Comparison of ENCODE assay signal across 9 cellular contexts in genomic region chr20:44522841-44523240, GRCh38. TPM values are rescaled to one million over a fixed set of nuclear protein-coding genes. Genes with fewer than 3 reads are reported as not detected.
DNase-seq lines count a peak whose midpoint lies in the region; ATAC-seq, FAIRE-seq and TF ChIP-seq lines count a peak whose summit lies in the region.
"Had no signal": no experiment of that assay in that cellular context is flagged by ENCODE, and none has a peak within 500 bp of the region (broad histone marks: within the 10 kb centered on the region; RNA-seq: fewer than 3 reads in every experiment).

No MANE protein-coding gene starts in this region.

- H2AFZ ChIP-seq in HepG2 (ENCODE audit: low read length): peak overlapping the region; percentile 65

- peak overlapping the region; percentile 98 for H3K27ac ChIP-seq in VCaP
- no peak overlapping the region for H3K27ac ChIP-seq in HepG2 (ENCODE audit: extremely low read length, insufficient read depth, low read length)

- no peaks in the 10 kb centered on the region for H3K27me3 Mint-ChIP-seq in activated T-cell treated with anti-CD3 and anti-CD28 coated beads, Interleukin-2, amount 50 U/mL, for 24 hours
- H3K27me3 Mint-ChIP-seq in stimulated activated naive CD8-positive, alpha-beta T cell treated with anti-CD3 and anti-CD28 coated beads, Interleukin-15, amount 100 ng/mL, for 72 hours: no peaks in the 10 kb centered on the region
- H3K27me3 Mint-ChIP-seq: dendritic cell treated with granulocyte-macrophage colony-stimulating factor and Interleukin-4, amounts not matched to agents 40 ng/mL and 50 ng/mL, for 4 days had no signal

- no peaks in the 10 kb centered on the region for H3K9me3 Mint-ChIP-seq in activated T-cell treated with anti-CD3 and anti-CD28 coated beads, Interleukin-2, amount 50 U/mL, for 24 hours
- H3K9me3 Mint-ChIP-seq in stimulated activated naive CD8-positive, alpha-beta T cell treated with anti-CD3 and anti-CD28 coated beads, Interleukin-15, amount 100 ng/mL, for 72 hours: no peaks in the 10 kb centered on the region
- H3K9me3 Mint-ChIP-seq: dendritic cell treated with granulocyte-macrophage colony-stimulating factor and Interleukin-4, amounts not matched to agents 40 ng/mL and 50 ng/mL, for 4 days had no signal

- H3K4me3 ChIP-seq in HepG2 (replicated peaks in 1 of 3; ENCODE audit: insufficient read depth in 1 of 3, low read depth in 2 of 3, low read length in 3 of 3): peak overlapping the region in 2 of 3 experiments; percentile 89 to 96; a peak in 3 of 6 replicates

- POLR2A ChIA-PET in HepG2 (lab: Yijun Ruan, JAX): interaction anchor here (1.4 to 2.4 kb wide), 6 partner anchors 9 to 130 kb away, joined by 3 to 24 read pairs (median 12); partner anchors contain the start of gene TTPAL

- no peak overlapping the region for H3K9ac ChIP-seq in HepG2 (ENCODE audit: insufficient read depth, low read depth, low read length)

- CTCF ChIA-PET in HepG2 (lab: Yijun Ruan, JAX; ENCODE audit: low intra/inter-chr PET ratio, low total read pairs): no interaction called here

- intact Hi-C loops in HepG2 (cut with micrococcal nuclease; ENCODE audit: unreplicated experiment): loop anchor here (2.0 to 5.0 kb wide), 2 partner anchors 48 to 89 kb away; partner anchors contain the start of gene TTPAL

- peaks cover 0 to 7% of the 10 kb centered on the region in 2 experiments; a peak in 1 of 5 replicates for H3K27me3 ChIP-seq in HepG2 (ENCODE audit: control insufficient read depth in 1 of 2, insufficient read depth in 2 of 2, low read length in 2 of 2)

- no peaks in the 10 kb centered on the region; a peak in 1 of 5 replicates for H3K36me3 ChIP-seq in HepG2 (replicated peaks in 1 of 2; ENCODE audit: control insufficient read depth in 1 of 2, insufficient read depth in 2 of 2, low read length in 2 of 2)

- peaks cover 38% of the 10 kb centered on the region for H3K79me2 ChIP-seq in HepG2 (ENCODE audit: insufficient read depth, low read length)

- DNase-seq in activated T-cell treated with anti-CD3 and anti-CD28 coated beads, Interleukin-2, amount 50 U/mL, for 24 hours: no peak
- DNase-seq in activated T-cell treated with anti-CD3 and anti-CD28 coated beads for 4 hours: no peak
- no peak for DNase-seq in HepG2 (ENCODE audit: low spot score)
- no peak for DNase-seq in stimulated activated naive CD8-positive, alpha-beta T cell treated with anti-CD3 and anti-CD28 coated beads, Interleukin-15, amount 100 ng/mL, for 72 hours
- no peak for DNase-seq in frontal cortex (ENCODE audit: low spot score in 2 of 2)
- DNase-seq in central memory CD4-positive, alpha-beta T cell: no peak
- DNase-seq in NCI-H187 (lab: John Stamatoyannopoulos, UW): no peak

- peaks cover 82% of the 10 kb centered on the region for H3K4me1 ChIP-seq in HepG2 (ENCODE audit: insufficient read depth, low read length)

- peak overlapping the region; percentile 93 for H3K27ac Mint-ChIP-seq in activated T-cell treated with anti-CD3 and anti-CD28 coated beads, Interleukin-2, amount 50 U/mL, for 24 hours
- H3K27ac Mint-ChIP-seq in stimulated activated naive CD8-positive, alpha-beta T cell treated with anti-CD3 and anti-CD28 coated beads, Interleukin-15, amount 100 ng/mL, for 72 hours: no peak overlapping the region

- H3K4me1 Mint-ChIP-seq in activated T-cell treated with anti-CD3 and anti-CD28 coated beads, Interleukin-2, amount 50 U/mL, for 24 hours (ENCODE audit: low read depth): peaks cover 47% of the 10 kb centered on the region
- H3K4me1 Mint-ChIP-seq in stimulated activated naive CD8-positive, alpha-beta T cell treated with anti-CD3 and anti-CD28 coated beads, Interleukin-15, amount 100 ng/mL, for 72 hours: peaks cover 46% of the 10 kb centered on the region

- H3K36me3 Mint-ChIP-seq in activated T-cell treated with anti-CD3 and anti-CD28 coated beads, Interleukin-2, amount 50 U/mL, for 24 hours (ENCODE audit: low read depth): peaks cover 16% of the 10 kb centered on the region

- no peak for ATAC-seq in HepG2
- no peak for ATAC-seq in stimulated activated naive CD8-positive, alpha-beta T cell treated with anti-CD3 and anti-CD28 coated beads, Interleukin-15, amount 100 ng/mL, for 72 hours

- BruUV-seq in HepG2 (replicated peaks; lab: Mats Ljungman, UMichigan): no TSS peak

- FAIRE-seq in HepG2 (lab: Jason Lieb, UNC): no peak
- no peak for FAIRE-seq in frontal cortex (lab: Jason Lieb, UNC)

- 55% methylated on average over 1 of the region's 1 CpG for WGBS in HepG2 (ENCODE audit: low lambda C conversion rate)

- TF ChIP-seq EP300 in HepG2 (IDR thresholded peaks at IDR 0.05; ENCODE audit: low read depth in 2 of 2, low read length in 2 of 2) (no peak), HepG2 (CRISPR knock-in tag; IDR thresholded peaks at IDR 0.05; ENCODE audit: borderline replicate concordance) (no peak)

- TF ChIP-seq CTCF in VCaP (conservative IDR thresholded peaks at IDR 0.05): no peak
- TF ChIP-seq CTCF in HepG2 (CRISPR knock-in tag; IDR thresholded peaks at IDR 0.05): no peak

- H3K4me2 ChIP-seq in HepG2 (ENCODE audit: low read depth, low read length): peak overlapping the region; percentile 94

- H3K4me3 Mint-ChIP-seq in activated T-cell treated with anti-CD3 and anti-CD28 coated beads, Interleukin-2, amount 50 U/mL, for 24 hours: peak overlapping the region; percentile 88
- peak overlapping the region; percentile 4 to 87 for H3K4me3 Mint-ChIP-seq in stimulated activated naive CD8-positive, alpha-beta T cell treated with anti-CD3 and anti-CD28 coated beads, Interleukin-15, amount 100 ng/mL, for 72 hours

- in situ Hi-C loops in HepG2 (cut with HindIII; ENCODE audit: extremely low pct_ligation_motif_present, low pct_unique_long_range_greater_than_20kb): no loop called here

- peaks cover 33% of the 10 kb centered on the region for H4K20me1 ChIP-seq in HepG2 (ENCODE audit: insufficient read depth, low read length)

- no peaks in the 10 kb centered on the region for H3K9me3 ChIP-seq in HepG2 (ENCODE audit: low read length)

- TF ChIP-seq POLR2A in HepG2 (IDR thresholded peaks at IDR 0.05; ENCODE audit: insufficient read depth in 1 of 2, low read depth in 2 of 2, low read length in 2 of 2): no peak

- no peak for TF ChIP-seq RAD21 in HepG2 (CRISPR knock-in tag; IDR thresholded peaks at IDR 0.05)

RNA-seq across cellular contexts. Expression of gene SERINC3, which starts 1.0 kb away (rescaled TPM):
- total RNA-seq in HepG2 (2016; rRNA removed; fragmentation: Illumina TruSeq; extraction: Trizol) (53.5 and 82.0 TPM in 2 replicates), frontal cortex (89.7 TPM)
- total RNA-seq in HepG2 (2016; cell fraction: cytosol; rRNA removed; fragmentation: Illumina TruSeq; extraction: Trizol; ENCODE audit: low read depth): 18.2 and 23.6 TPM in 2 replicates
- total RNA-seq in HepG2 (2016; cell fraction: insoluble cytoplasmic fraction; rRNA removed; fragmentation: Illumina TruSeq; extraction: Trizol): 60.4 and 86.2 TPM in 2 replicates
- 40.1 and 41.9 TPM in 2 replicates for total RNA-seq in HepG2 (2016; cell fraction: membrane; rRNA removed; fragmentation: Illumina TruSeq; extraction: Trizol)
- 61.2 and 69.4 TPM in 2 replicates for total RNA-seq in HepG2 (2016; cell fraction: nucleus; rRNA removed; fragmentation: Illumina TruSeq; extraction: Trizol)
- polyA plus RNA-seq in HepG2 (2011; rRNA removed): 208 and 226 TPM in 2 replicates
- polyA plus RNA-seq in HepG2 (2011; cell fraction: cytosol; rRNA removed): 233 and 277 TPM in 2 replicates
- 99.3 and 112 TPM in 2 replicates for polyA plus RNA-seq in HepG2 (2011; cell fraction: nucleus; rRNA removed)
- polyA plus RNA-seq in HepG2 (2012): 113 and 127 TPM in 2 replicates
- 14.1 and 17.6 TPM in 2 replicates for polyA plus RNA-seq in HepG2 (2016; cell fraction: cytosol; fragmentation: Illumina TruSeq; extraction: Trizol; ENCODE audit: low read depth)
- polyA plus RNA-seq in HepG2 (2016; cell fraction: insoluble cytoplasmic fraction; fragmentation: Illumina TruSeq; extraction: Trizol; ENCODE audit: low read depth): 45.2 and 48.0 TPM in 2 replicates
- polyA plus RNA-seq in HepG2 (2016; cell fraction: membrane; fragmentation: Illumina TruSeq; extraction: Trizol; ENCODE audit: low read depth): 24.9 and 28.0 TPM in 2 replicates
- 80.9 and 84.6 TPM in 2 replicates for polyA plus RNA-seq in HepG2 (2016; cell fraction: nucleus; fragmentation: Illumina TruSeq; extraction: Trizol; ENCODE audit: insufficient read depth, low read depth)
- 441 and 695 TPM in 2 replicates for polyA minus RNA-seq in HepG2 (2011; rRNA and poly(A)+ RNA removed; ENCODE audit: low replicate concordance)
- 196 and 254 TPM in 2 replicates for polyA minus RNA-seq in HepG2 (2011; cell fraction: cytosol; rRNA and poly(A)+ RNA removed)
- 98.0 and 139 TPM in 2 replicates for polyA minus RNA-seq in HepG2 (2011; cell fraction: nucleus; rRNA and poly(A)+ RNA removed)

RNA-seq across cellular contexts. Expression of gene TTPAL, which starts 47.2 kb away (rescaled TPM):
- total RNA-seq in HepG2 (2016; rRNA removed; fragmentation: Illumina TruSeq; extraction: Trizol) (18.8 and 25.0 TPM in 2 replicates), frontal cortex (7.3 TPM)
- 5.5 and 6.4 TPM in 2 replicates for total RNA-seq in HepG2 (2016; cell fraction: cytosol; rRNA removed; fragmentation: Illumina TruSeq; extraction: Trizol; ENCODE audit: low read depth)
- total RNA-seq in HepG2 (2016; cell fraction: insoluble cytoplasmic fraction; rRNA removed; fragmentation: Illumina TruSeq; extraction: Trizol): 18.9 and 20.5 TPM in 2 replicates
- total RNA-seq in HepG2 (2016; cell fraction: membrane; rRNA removed; fragmentation: Illumina TruSeq; extraction: Trizol): 9.4 and 11.1 TPM in 2 replicates
- 12.8 and 13.9 TPM in 2 replicates for total RNA-seq in HepG2 (2016; cell fraction: nucleus; rRNA removed; fragmentation: Illumina TruSeq; extraction: Trizol)
- polyA plus RNA-seq in HepG2 (2011; rRNA removed): 4.3 and 6.5 TPM in 2 replicates
- polyA plus RNA-seq in HepG2 (2011; cell fraction: cytosol; rRNA removed): 2.9 and 4.0 TPM in 2 replicates
- polyA plus RNA-seq in HepG2 (2011; cell fraction: nucleus; rRNA removed): 7.3 and 9.9 TPM in 2 replicates
- polyA plus RNA-seq in HepG2 (2012): 6.4 and 9.2 TPM in 2 replicates
- 0.79 and 1.3 TPM in 2 replicates for polyA plus RNA-seq in HepG2 (2016; cell fraction: cytosol; fragmentation: Illumina TruSeq; extraction: Trizol; ENCODE audit: low read depth)
- polyA plus RNA-seq in HepG2 (2016; cell fraction: insoluble cytoplasmic fraction; fragmentation: Illumina TruSeq; extraction: Trizol; ENCODE audit: low read depth): 16.0 and 18.5 TPM in 2 replicates
- polyA plus RNA-seq in HepG2 (2016; cell fraction: membrane; fragmentation: Illumina TruSeq; extraction: Trizol; ENCODE audit: low read depth): 3.7 and 4.2 TPM in 2 replicates
- 19.0 and 22.5 TPM in 2 replicates for polyA plus RNA-seq in HepG2 (2016; cell fraction: nucleus; fragmentation: Illumina TruSeq; extraction: Trizol; ENCODE audit: insufficient read depth, low read depth)
- 13.1 and 21.0 TPM in 2 replicates for polyA minus RNA-seq in HepG2 (2011; rRNA and poly(A)+ RNA removed; ENCODE audit: low replicate concordance)
- 5.7 and 6.9 TPM in 2 replicates for polyA minus RNA-seq in HepG2 (2011; cell fraction: cytosol; rRNA and poly(A)+ RNA removed)
- 6.1 and 6.7 TPM in 2 replicates for polyA minus RNA-seq in HepG2 (2011; cell fraction: nucleus; rRNA and poly(A)+ RNA removed)

RNA-seq across cellular contexts. Expression of gene PKIG, which starts 59.5 kb away (rescaled TPM):
- 44.5 and 47.6 TPM in 2 replicates for total RNA-seq in HepG2 (2016; rRNA removed; fragmentation: Illumina TruSeq; extraction: Trizol)
- total RNA-seq in HepG2 (2016; cell fraction: cytosol; rRNA removed; fragmentation: Illumina TruSeq; extraction: Trizol; ENCODE audit: low read depth): 153 and 165 TPM in 2 replicates
- total RNA-seq in HepG2 (2016; cell fraction: insoluble cytoplasmic fraction; rRNA removed; fragmentation: Illumina TruSeq; extraction: Trizol): 46.5 and 47.5 TPM in 2 replicates
- total RNA-seq in HepG2 (2016; cell fraction: membrane; rRNA removed; fragmentation: Illumina TruSeq; extraction: Trizol): 152 and 172 TPM in 2 replicates
- total RNA-seq in HepG2 (2016; cell fraction: nucleus; rRNA removed; fragmentation: Illumina TruSeq; extraction: Trizol): 15.9 and 17.5 TPM in 2 replicates
- 30.8 and 31.0 TPM in 2 replicates for polyA plus RNA-seq in HepG2 (2011; rRNA removed)
- 38.5 and 44.2 TPM in 2 replicates for polyA plus RNA-seq in HepG2 (2011; cell fraction: cytosol; rRNA removed)
- polyA plus RNA-seq in HepG2 (2011; cell fraction: nucleus; rRNA removed): 16.9 and 18.1 TPM in 2 replicates
- polyA plus RNA-seq in HepG2 (2012): 31.8 and 34.8 TPM in 2 replicates
- 204 and 234 TPM in 2 replicates for polyA plus RNA-seq in HepG2 (2016; cell fraction: cytosol; fragmentation: Illumina TruSeq; extraction: Trizol; ENCODE audit: low read depth)
- polyA plus RNA-seq in HepG2 (2016; cell fraction: insoluble cytoplasmic fraction; fragmentation: Illumina TruSeq; extraction: Trizol; ENCODE audit: low read depth): 54.1 and 61.3 TPM in 2 replicates
- polyA plus RNA-seq in HepG2 (2016; cell fraction: membrane; fragmentation: Illumina TruSeq; extraction: Trizol; ENCODE audit: low read depth): 173 and 198 TPM in 2 replicates
- 31.1 and 35.7 TPM in 2 replicates for polyA plus RNA-seq in HepG2 (2016; cell fraction: nucleus; fragmentation: Illumina TruSeq; extraction: Trizol; ENCODE audit: insufficient read depth, low read depth)
- polyA minus RNA-seq in HepG2 (2011; rRNA and poly(A)+ RNA removed; ENCODE audit: low replicate concordance): 5.9 and 22.6 TPM in 2 replicates
- 13.4 and 14.9 TPM in 2 replicates for polyA minus RNA-seq in HepG2 (2011; cell fraction: cytosol; rRNA and poly(A)+ RNA removed)
- 9.3 and 9.9 TPM in 2 replicates for polyA minus RNA-seq in HepG2 (2011; cell fraction: nucleus; rRNA and poly(A)+ RNA removed)
- total RNA-seq in frontal cortex: 32.2 TPM
